1 cellular context compared by ENCODE assay signal in genomic region chr5:59182722-59183121, GRCh38.
TF ChIP-seq lines count a peak whose summit lies in the region.

No MANE protein-coding gene starts in this region.

TF ChIP-seq in WTC11, 78 proteins besides CTCF, POLR2A, EP300 and RAD21 (continued from another document):
- no peak for TF ChIP-seq STAT6 (CRISPR knock-in tag; conservative IDR thresholded peaks at IDR 0.05; ENCODE audit: low read depth)
- TF ChIP-seq CREB1 (CRISPR knock-in tag; IDR thresholded peaks at IDR 0.05) = no peak
- TF ChIP-seq ATF3 (CRISPR knock-in tag; conservative IDR thresholded peaks at IDR 0.05) = no peak
- TF ChIP-seq USF1 (CRISPR knock-in tag; IDR thresholded peaks at IDR 0.05) = no peak
- TF ChIP-seq ZNF512 (CRISPR knock-in tag; IDR thresholded peaks at IDR 0.05; ENCODE audit: borderline replicate concordance) = no peak
- TF ChIP-seq HMGA2 (CRISPR knock-in tag; IDR thresholded peaks at IDR 0.05) = no peak
- no peak for TF ChIP-seq TEAD1 (CRISPR knock-in tag; IDR thresholded peaks at IDR 0.05)
- no peak for TF ChIP-seq JAZF1 (CRISPR knock-in tag; IDR thresholded peaks at IDR 0.05)
- no peak for TF ChIP-seq SMAD3 (CRISPR knock-in tag; IDR thresholded peaks at IDR 0.05; ENCODE audit: borderline replicate concordance)
